Comparison of ENCODE assay signal across 18 cellular contexts in the genomic region with DNA sequence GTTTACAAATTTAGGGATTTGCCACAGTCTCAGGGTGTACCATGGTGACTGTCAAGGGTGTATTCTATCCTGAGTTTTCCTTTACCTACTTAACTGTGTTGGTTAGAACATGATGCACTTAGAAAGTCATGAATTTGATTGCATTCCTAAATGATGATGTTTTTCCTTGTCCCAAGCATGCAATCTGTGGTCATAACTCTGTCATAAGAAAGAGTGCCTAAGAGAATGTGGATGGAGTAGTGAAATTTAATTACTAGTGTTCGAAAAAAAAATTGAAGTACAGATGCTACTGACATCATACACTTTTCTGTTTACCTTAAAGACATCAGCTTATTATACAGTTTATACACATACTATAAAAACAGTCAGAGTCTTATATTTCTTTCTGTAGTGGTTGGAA.
DNase-seq lines count a peak whose midpoint lies in the region; ATAC-seq, FAIRE-seq and TF ChIP-seq lines count a peak whose summit lies in the region.
"Had no signal": no experiment of that assay in that cellular context is flagged by ENCODE, and none has a peak within 500 bp of the region (broad histone marks: within the 10 kb centered on the region; RNA-seq: fewer than 3 reads in every experiment).

No MANE protein-coding gene starts in this region.

- DNase-seq in H4 (ENCODE audit: low spot score) (peak; percentile 63), SK-N-MC (ENCODE audit: low read depth, low spot score) (no peak), fibroblast of pulmonary artery (ENCODE audit: low read depth) (peak; percentile 64), urothelium cell line (ENCODE audit: low spot score) (peak; percentile 30), NCI-H1092 treated with DMSO at 0.1 percent for 48 hours (lab: John Stamatoyannopoulos, UW) (no peak), CD14-positive monocyte (ENCODE audit: low spot score) (no peak)
- DNase-seq: caudate nucleus, GDM1, hypothalamus, left ventricle myocardium superior, naive B cell, NCI-H1092, NCI-H446, PC-9, SW 1271 had no signal

- H3K27ac Mint-ChIP-seq in CD14-positive monocyte = no peak overlapping the region
- H3K27ac Mint-ChIP-seq: naive B cell had no signal

- H3K4me3 ChIP-seq in SK-N-MC = peak overlapping the region; percentile 11
- H3K4me3 ChIP-seq in fibroblast of pulmonary artery (replicated peaks; ENCODE audit: low read depth, low read length) = no peak overlapping the region
- H3K4me3 ChIP-seq: PC-9, prostate gland had no signal

- no peak overlapping the region for H3K9ac ChIP-seq in SK-N-MC (ENCODE audit: insufficient read length)

- H3K4me1 Mint-ChIP-seq in CD14-positive monocyte = no peaks in the 10 kb centered on the region
- H3K4me1 Mint-ChIP-seq: naive B cell had no signal

- H3K9me3 Mint-ChIP-seq in CD14-positive monocyte = peaks cover 0 to 4% (median 0%) of the 10 kb centered on the region in 7 donors
- H3K9me3 Mint-ChIP-seq: naive B cell had no signal

- H3K9me3 ChIP-seq in SK-N-MC (ENCODE audit: low read depth, low read length) = no peaks in the 10 kb centered on the region
- H3K9me3 ChIP-seq: prostate gland had no signal

- intact Hi-C loops in CD14-positive monocyte (cut with micrococcal nuclease) = no loop called here

- peak overlapping the region; percentile 74 for H3K27ac ChIP-seq in SK-N-MC
- H3K27ac ChIP-seq: PC-9, prostate gland had no signal

- no peak for ATAC-seq in GM19035 (IDR thresholded peaks at IDR 0.05; ENCODE audit: unreplicated experiment)
- ATAC-seq: left ventricle myocardium superior had no signal

- FAIRE-seq in urothelium cell line (lab: Jason Lieb, UNC) = no peak
- FAIRE-seq: endometrium had no signal

- no peaks in the 10 kb centered on the region for H3K27me3 Mint-ChIP-seq in CD14-positive monocyte (ENCODE audit: low read depth in 3 of 3)
- H3K27me3 Mint-ChIP-seq: naive B cell had no signal

- no peak overlapping the region for H3K4me3 Mint-ChIP-seq in CD14-positive monocyte
- H3K4me3 Mint-ChIP-seq: naive B cell had no signal

- H3K36me3 ChIP-seq in SK-N-MC (ENCODE audit: insufficient read depth, low read length) = no peaks in the 10 kb centered on the region
- H3K36me3 ChIP-seq: prostate gland had no signal

- no peak for TF ChIP-seq CTCF in fibroblast of pulmonary artery (IDR thresholded peaks at IDR 0.05; ENCODE audit: low read length, missing control alignments)
- TF ChIP-seq CTCF in CD14-positive monocyte (IDR thresholded peaks at IDR 0.05) = no peak

- no peaks in the 10 kb centered on the region for H3K36me3 Mint-ChIP-seq in CD14-positive monocyte
- H3K36me3 Mint-ChIP-seq: naive B cell had no signal

Comparison
In these comparisons a context has a peak if more than half of its experiments do, and no peak if none do; other contexts are left out.
1. DNase-seq: peak in H4 (single experiment), fibroblast of pulmonary artery (single experiment) and urothelium cell line (single experiment); none in SK-N-MC (single experiment), NCI-H1092 treated with DMSO at 0.1 percent for 48 hours (single experiment) and CD14-positive monocyte (single experiment).